In the genomic region with DNA sequence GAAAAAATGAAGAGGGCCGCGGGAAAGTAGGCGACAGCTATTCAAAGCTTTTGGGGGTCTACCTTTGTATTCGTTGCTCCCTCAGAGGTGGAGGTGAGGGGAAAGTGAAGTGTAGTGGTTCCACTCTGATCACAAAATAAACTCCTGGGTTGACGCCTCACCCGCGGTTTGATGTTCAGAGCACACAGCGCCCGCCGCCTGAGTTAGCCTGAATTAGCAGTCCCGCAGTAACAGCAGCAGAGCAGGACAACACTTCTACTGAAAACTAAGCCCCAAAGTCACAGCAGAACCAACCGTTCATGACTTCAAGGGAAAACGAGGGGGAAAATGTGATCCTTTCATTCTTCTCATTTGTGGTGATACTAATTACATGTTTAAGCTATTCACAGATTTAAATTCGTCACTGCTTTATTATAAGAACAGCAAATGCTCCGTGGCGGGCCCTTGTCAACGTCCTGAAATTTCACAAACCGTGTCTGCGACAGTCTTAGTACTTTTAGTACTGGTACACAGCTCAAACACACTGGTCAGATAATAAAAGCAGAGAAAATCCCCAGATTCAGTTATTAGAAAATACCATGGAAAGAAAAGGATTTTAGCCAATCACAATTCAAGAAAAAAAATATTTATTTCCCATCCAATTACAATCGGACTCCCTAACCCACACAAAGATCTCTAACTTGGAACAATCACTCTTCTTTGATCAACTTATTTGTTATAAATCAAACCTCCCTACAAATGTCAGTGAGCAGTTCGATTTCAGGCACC, we compare ENCODE assay signal across 8 cellular contexts. TPM values are rescaled to one million over a fixed set of nuclear protein-coding genes. Genes with fewer than 3 reads are reported as not detected.
DNase-seq lines count a peak whose midpoint lies in the region; ATAC-seq, FAIRE-seq and TF ChIP-seq lines count a peak whose summit lies in the region.

No MANE protein-coding gene starts in this region.

- peak overlapping the region; percentile 88 for H3K4me3 Mint-ChIP-seq in activated CD4-positive, alpha-beta T cell treated with anti-CD3 and anti-CD28 coated beads, Interleukin-2, amount 10 ng/mL, durations not matched to agents 7 days and 5 days

- H3K27ac Mint-ChIP-seq in activated CD4-positive, alpha-beta T cell treated with anti-CD3 and anti-CD28 coated beads, Interleukin-2, amount 10 ng/mL, durations not matched to agents 7 days and 5 days, result peak overlapping the region; percentile 72

- peaks cover 6% of the 10 kb centered on the region for H3K27me3 Mint-ChIP-seq in activated CD4-positive, alpha-beta T cell treated with anti-CD3 and anti-CD28 coated beads, Interleukin-2, amount 10 ng/mL, durations not matched to agents 7 days and 5 days

- 8% methylated on average over 4 to 14 of the region's 21 CpGs for WGBS in mesodermal cell (ENCODE audit: insufficient coverage in 2 of 2), 2 experiments

- peaks cover 21% of the 10 kb centered on the region for H3K4me1 Mint-ChIP-seq in activated CD4-positive, alpha-beta T cell treated with anti-CD3 and anti-CD28 coated beads, Interleukin-2, amount 10 ng/mL, durations not matched to agents 7 days and 5 days

- CTCF ChIA-PET in activated CD4-positive, alpha-beta T cell treated with anti-CD3 and anti-CD28 coated beads, Interleukin-2, amount 10 ng/mL, durations not matched to agents 7 days and 5 days (lab: Charles Lee), result interaction anchor here (1.4 kb wide), 1 partner anchor 16 kb away, joined by 4 read pairs; no protein-coding TSS in a partner anchor
- CTCF ChIA-PET in endothelial cell of umbilical vein (lab: Charles Lee), result interaction anchor here (0.7 to 3.5 kb wide), 9 partner anchors 13 to 299 kb away, joined by 3 to 20 read pairs (median 4); no protein-coding TSS in a partner anchor

- H3K36me3 ChIP-seq in endothelial cell of umbilical vein (ENCODE audit: control insufficient read depth in 2 of 2, extremely low read depth in 1 of 2, insufficient read depth in 2 of 2, low read length in 2 of 2), result no peaks in the 10 kb centered on the region
- H3K36me3 ChIP-seq in mesodermal cell (ENCODE audit: control insufficient read depth, insufficient read depth, low read length), result peaks cover 3% of the 10 kb centered on the region

- H3K9me3 Mint-ChIP-seq in activated CD4-positive, alpha-beta T cell treated with anti-CD3 and anti-CD28 coated beads, Interleukin-2, amount 10 ng/mL, durations not matched to agents 7 days and 5 days, result peaks cover 2% of the 10 kb centered on the region

- no peaks in the 10 kb centered on the region for H3K9me1 ChIP-seq in endothelial cell of umbilical vein (replicated peaks; ENCODE audit: control insufficient read depth, extremely low read depth, insufficient read depth, low read length)

- peaks cover 5% of the 10 kb centered on the region for H3K4me1 ChIP-seq in endothelial cell of umbilical vein (ENCODE audit: control insufficient read depth, extremely low read depth, insufficient read depth, low read length)
- no peaks in the 10 kb centered on the region for H3K4me1 ChIP-seq in mesodermal cell (ENCODE audit: control insufficient read depth, insufficient read depth, low read length, poor library complexity, severe bottlenecking)

- intact Hi-C loops in endothelial cell of umbilical vein (cut with micrococcal nuclease), result loop anchor here (1.0 to 5.0 kb wide), 5 partner anchors 56 to 259 kb away; no protein-coding TSS in a partner anchor

- TF ChIP-seq CTCF in endothelial cell of umbilical vein (IDR thresholded peaks at IDR 0.05; ENCODE audit: extremely low read depth in 1 of 2, insufficient read depth in 1 of 2, low read depth in 1 of 2, low read length in 2 of 2), result no peak

- no peaks in the 10 kb centered on the region for H4K20me1 ChIP-seq in endothelial cell of umbilical vein (replicated peaks; ENCODE audit: control insufficient read depth, extremely low read depth, insufficient read depth, low read length)

- TF ChIP-seq POLR2A in endothelial cell of umbilical vein (IDR thresholded peaks at IDR 0.05; ENCODE audit: low read depth, low read length), result no peak

- H3K4me3 ChIP-seq in endothelial cell of umbilical vein (replicated peaks in 1 of 3; ENCODE audit: insufficient read depth in 1 of 3, low read depth in 1 of 3, low read length in 3 of 3) (peak overlapping the region; percentile 55 to 98 (median 83)), mesodermal cell (ENCODE audit: extremely low read depth, insufficient read depth, low read length, poor library complexity, severe bottlenecking) (peak overlapping the region; percentile 85)

- H3K36me3 Mint-ChIP-seq in activated CD4-positive, alpha-beta T cell treated with anti-CD3 and anti-CD28 coated beads, Interleukin-2, amount 10 ng/mL, durations not matched to agents 7 days and 5 days (ENCODE audit: low read depth), result peaks cover 1% of the 10 kb centered on the region

- H3K9ac ChIP-seq in endothelial cell of umbilical vein (replicated peaks; ENCODE audit: extremely low read depth, insufficient read depth, low read length), result peak overlapping the region; percentile 87

- peaks cover 68% of the 10 kb centered on the region for H3K79me2 ChIP-seq in endothelial cell of umbilical vein (ENCODE audit: control insufficient read depth, insufficient read depth, low read length)

- ATAC-seq in HG02763 (IDR thresholded peaks at IDR 0.05; ENCODE audit: unreplicated experiment), result peak; percentile 30

- BruUV-seq in endothelial cell of umbilical vein (replicated peaks; lab: Mats Ljungman, UMichigan), result TSS peak; percentile 77

- H3K4me2 ChIP-seq in endothelial cell of umbilical vein (ENCODE audit: insufficient read depth, low read length), result peak overlapping the region; percentile 98

- H3K27ac ChIP-seq in endothelial cell of umbilical vein (ENCODE audit: insufficient read depth, low read depth, low read length) (peak overlapping the region; percentile 82), mesodermal cell (ENCODE audit: low read depth, low read length, severe bottlenecking) (peak overlapping the region; percentile 93)

- no peaks in the 10 kb centered on the region for H3K27me3 ChIP-seq in endothelial cell of umbilical vein (ENCODE audit: control insufficient read depth in 2 of 2, insufficient read depth in 2 of 2, low read length in 2 of 2)

- no peak for FAIRE-seq in endothelial cell of umbilical vein (lab: Jason Lieb, UNC)

- dilution Hi-C loops in endothelial cell of umbilical vein (cut with MboI; ENCODE audit: extremely low pct_ligation_motif_present, low sequenced_read_pairs), result no loop called here

- H3K9me3 ChIP-seq in endothelial cell of umbilical vein (replicated peaks; ENCODE audit: control insufficient read depth, insufficient read depth, low read length) (no peaks in the 10 kb centered on the region), mesodermal cell (ENCODE audit: control insufficient read depth, low read length) (no peaks in the 10 kb centered on the region)

- POLR2A ChIA-PET in activated CD4-positive, alpha-beta T cell treated with anti-CD3 and anti-CD28 coated beads, Interleukin-2, amount 10 ng/mL, durations not matched to agents 7 days and 5 days (lab: Charles Lee), result no interaction called here
- POLR2A ChIA-PET in endothelial cell of umbilical vein (lab: Charles Lee), result interaction anchor here (0.6 to 2.2 kb wide), 4 partner anchors 13 to 198 kb away, joined by 3 to 14 read pairs (median 3); no protein-coding TSS in a partner anchor

- peak; percentile 8 to 10 for DNase-seq in activated CD8-positive, alpha-beta memory T cell treated with anti-CD3 and anti-CD28 coated beads for 1 hour (ENCODE audit: extremely low read depth in 1 of 2, low read depth in 1 of 2)
- DNase-seq in activated CD8-positive, alpha-beta memory T cell treated with anti-CD3 and anti-CD28 coated beads for 24 hours, result no peak
- DNase-seq in NCI-H146 treated with DMSO at 0.1 percent for 48 hours (lab: John Stamatoyannopoulos, UW; ENCODE audit: unreplicated experiment), result peak; percentile 55
- peak; percentile 29 for DNase-seq in activated CD4-positive, alpha-beta T cell treated with anti-CD3 and anti-CD28 coated beads, Interleukin-2, amount 10 ng/mL, durations not matched to agents 7 days and 5 days
- DNase-seq in endothelial cell of umbilical vein (ENCODE audit: low read depth, low spot score), result peak; percentile 77
- DNase-seq in stimulated activated naive CD4-positive, alpha-beta T cell (lab: John Stamatoyannopoulos, UW), result peak; percentile 16 to 64 (median 34)

- H2AFZ ChIP-seq in endothelial cell of umbilical vein (ENCODE audit: low read depth, low read length), result peak overlapping the region; percentile 81

TF ChIP-seq in endothelial cell of umbilical vein, 7 proteins besides CTCF, POLR2A, EP300 and RAD21 (continues in another document):
- no peak for TF ChIP-seq MYC (IDR thresholded peaks at IDR 0.05; ENCODE audit: low read depth, low read length)
- no peak for TF ChIP-seq EZH2 (IDR thresholded peaks at IDR 0.05; ENCODE audit: borderline replicate concordance, low read depth, low read length, severe bottlenecking)

RNA-seq across cellular contexts. Expression of gene JMJD1C, which starts 0.6 kb away (rescaled TPM):
- total RNA-seq in activated CD4-positive, alpha-beta T cell treated with anti-CD3 and anti-CD28 coated beads, Interleukin-2, amount 10 ng/mL, durations not matched to agents 7 days and 5 days, result 10 to 100 TPM; 57.4 to 62.2 TPM
- total RNA-seq in endothelial cell of umbilical vein, result 93.3 and 97.1 TPM in 2 replicates
- polyA plus RNA-seq in endothelial cell of umbilical vein, result 23.9 and 32.1 TPM in 2 replicates
- 20.4 and 23.2 TPM in 2 replicates for polyA plus RNA-seq in endothelial cell of umbilical vein (2011; cell fraction: cytosol; rRNA removed)
- 175 and 198 TPM in 2 replicates for polyA plus RNA-seq in endothelial cell of umbilical vein (2011; cell fraction: nucleus; rRNA removed)
- 45.5 and 51.5 TPM in 2 replicates for polyA plus RNA-seq in endothelial cell of umbilical vein (2012)
- 237 and 240 TPM in 2 replicates for polyA minus RNA-seq in endothelial cell of umbilical vein
- 19.2 TPM for polyA minus RNA-seq in endothelial cell of umbilical vein (2011; cell fraction: cytosol; rRNA and poly(A)+ RNA removed)
- polyA minus RNA-seq in endothelial cell of umbilical vein (2011; cell fraction: nucleus; rRNA and poly(A)+ RNA removed), result 547 and 808 TPM in 2 replicates
- 86.2 TPM for polyA plus RNA-seq in mesodermal cell (2013, experiment 1 of 2)
- 91.9 TPM for polyA plus RNA-seq in mesodermal cell (2013, experiment 2 of 2)

RNA-seq across cellular contexts. Expression of gene REEP3, which starts 54.8 kb away (rescaled TPM):
- 10 to 100 TPM; 20.0 to 27.8 TPM for total RNA-seq in activated CD4-positive, alpha-beta T cell treated with anti-CD3 and anti-CD28 coated beads, Interleukin-2, amount 10 ng/mL, durations not matched to agents 7 days and 5 days
- 48.3 and 56.6 TPM in 2 replicates for total RNA-seq in endothelial cell of umbilical vein
- polyA plus RNA-seq in endothelial cell of umbilical vein, result 10.6 and 12.3 TPM in 2 replicates
- 18.7 and 19.0 TPM in 2 replicates for polyA plus RNA-seq in endothelial cell of umbilical vein (2011; cell fraction: cytosol; rRNA removed)
- 8.5 and 10.6 TPM in 2 replicates for polyA plus RNA-seq in endothelial cell of umbilical vein (2011; cell fraction: nucleus; rRNA removed)
- polyA plus RNA-seq in endothelial cell of umbilical vein (2012), result 22.5 and 25.9 TPM in 2 replicates
- polyA minus RNA-seq in endothelial cell of umbilical vein, result 12.8 and 13.7 TPM in 2 replicates
- 7.6 TPM for polyA minus RNA-seq in endothelial cell of umbilical vein (2011; cell fraction: cytosol; rRNA and poly(A)+ RNA removed)
- polyA minus RNA-seq in endothelial cell of umbilical vein (2011; cell fraction: nucleus; rRNA and poly(A)+ RNA removed), result 7.2 and 10.0 TPM in 2 replicates
- polyA plus RNA-seq in mesodermal cell (2013, experiment 1 of 2), result 33.4 TPM
- 33.0 TPM for polyA plus RNA-seq in mesodermal cell (2013, experiment 2 of 2)
